ENCODE assay signal across 13 cellular contexts in the genomic region with DNA sequence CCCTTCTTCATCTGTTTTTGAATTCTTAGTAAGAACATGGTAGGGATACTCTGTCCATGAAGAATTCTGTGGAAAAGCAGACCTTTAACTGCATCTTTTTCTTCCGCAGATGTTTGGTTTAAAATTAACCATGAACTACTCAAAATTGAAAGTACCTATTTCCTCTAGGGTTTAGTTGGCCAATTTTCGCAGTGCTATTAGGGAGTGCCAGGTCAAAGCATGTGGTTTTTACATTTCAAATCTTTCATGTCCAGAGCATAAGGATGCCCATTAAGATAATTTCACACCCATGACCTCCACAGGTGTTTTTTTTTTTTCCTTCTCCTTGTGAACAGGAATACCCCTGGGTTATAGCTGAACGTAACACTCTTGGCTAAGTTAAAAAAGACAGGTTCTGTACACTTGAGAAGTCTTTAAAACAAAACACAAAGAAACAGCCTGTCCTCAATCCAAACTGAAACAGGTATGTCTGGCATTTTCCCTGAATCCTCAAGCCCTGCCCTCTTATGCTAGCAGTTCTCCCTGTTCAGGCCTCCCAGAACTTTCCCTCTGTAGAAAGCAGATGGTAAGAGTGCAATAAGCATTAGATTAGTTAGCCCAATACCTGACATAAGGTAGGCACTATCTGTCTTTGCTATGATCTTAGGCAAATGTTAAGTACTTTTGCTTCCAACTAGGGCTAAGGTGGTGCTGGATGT.
DNase-seq lines count a peak whose midpoint lies in the region; ATAC-seq and TF ChIP-seq lines count a peak whose summit lies in the region.
"Had no signal": no experiment of that assay in that cellular context is flagged by ENCODE, and none has a peak within 500 bp of the region (broad histone marks: within the 10 kb centered on the region; RNA-seq: fewer than 3 reads in every experiment).

No MANE protein-coding gene starts in this region.

- no peak overlapping the region for H2AFZ ChIP-seq in MM.1S (ENCODE audit: low read length)

- H3K36me3 Mint-ChIP-seq in nephron (ENCODE audit: low read depth): peaks cover 38% of the 10 kb centered on the region

- H3K4me3 ChIP-seq in GM12865 (ENCODE audit: low read depth, low read length): no peak overlapping the region
- H3K4me3 ChIP-seq in MM.1S (ENCODE audit: low read length): no peak overlapping the region

- H3K9me3 ChIP-seq in MM.1S (replicated peaks; ENCODE audit: insufficient read depth, low read length): no peaks in the 10 kb centered on the region

- TF ChIP-seq CTCF in GM12865 (IDR thresholded peaks at IDR 0.05; ENCODE audit: insufficient read depth, low read depth, low read length, missing control alignments) (no peak), MM.1S (IDR thresholded peaks at IDR 0.05; ENCODE audit: low read length) (no peak), nephron (IDR thresholded peaks at IDR 0.05; ENCODE audit: unreplicated experiment in 3 of 3) (no peak)

- H3K9me2 ChIP-seq in MM.1S (replicated peaks; ENCODE audit: insufficient read depth, low read length): no peaks in the 10 kb centered on the region

- no peaks in the 10 kb centered on the region for H3K27me3 ChIP-seq in MM.1S (replicated peaks; ENCODE audit: insufficient read depth, low read length)

- no peaks in the 10 kb centered on the region for H3K27me3 Mint-ChIP-seq in nephron (ENCODE audit: low read depth)
- H3K27me3 Mint-ChIP-seq: activated CD4-positive, alpha-beta memory T cell treated with anti-CD3 and anti-CD28 coated beads for 36 hours had no signal

- H3K9ac ChIP-seq in MM.1S (ENCODE audit: low read length): no peak overlapping the region; the same call in 1 of the 2 replicates

- no peaks in the 10 kb centered on the region for H3K9me3 Mint-ChIP-seq in nephron
- H3K9me3 Mint-ChIP-seq: activated CD4-positive, alpha-beta memory T cell treated with anti-CD3 and anti-CD28 coated beads for 36 hours had no signal

- H3K27ac ChIP-seq in MM.1S (ENCODE audit: low read length): peak overlapping the region; percentile 47; the same call in 1 of the 2 replicates

- peak; percentile 26 for DNase-seq in GM12865 (ENCODE audit: low read depth)
- peak; percentile 50 for DNase-seq in MM.1S
- DNase-seq in nucleus accumbens (lab: John Stamatoyannopoulos, UW): no peak
- DNase-seq in activated gamma-delta T cell treated with Interleukin-2 at 50 U/mL for 16 hours: no peak
- DNase-seq in NCI-H2196 treated with DMSO at 0.1 percent for 48 hours (lab: John Stamatoyannopoulos, UW; ENCODE audit: unreplicated experiment): no peak
- DNase-seq: activated CD4-positive, alpha-beta memory T cell treated with anti-CD3 and anti-CD28 coated beads for 36 hours; DMS 273 treated with DMSO at 0.1 percent for 48 hours; mammary epithelial cell; NCI-H2081; SHP77 treated with DMSO at 0.1 percent for 48 hours had no signal

- no peaks in the 10 kb centered on the region for H3K4me1 Mint-ChIP-seq in nephron

- peak overlapping the region in 2 of 3 experiments; percentile 23 to 44 for H3K27ac Mint-ChIP-seq in nephron
- H3K27ac Mint-ChIP-seq: activated CD4-positive, alpha-beta memory T cell treated with anti-CD3 and anti-CD28 coated beads for 36 hours had no signal

- no peaks in the 10 kb centered on the region for H3K36me3 ChIP-seq in MM.1S (replicated peaks; ENCODE audit: insufficient read depth, low read length)

- ATAC-seq in GM21381 (IDR thresholded peaks at IDR 0.05; ENCODE audit: unreplicated experiment): peak; percentile 50
- no peak for ATAC-seq in HG02610 (IDR thresholded peaks at IDR 0.05; ENCODE audit: unreplicated experiment)

- H3K4me2 ChIP-seq in MM.1S (ENCODE audit: low read depth, low read length): peak overlapping the region; percentile 50

- H4K20me1 ChIP-seq in MM.1S (ENCODE audit: insufficient read depth, low read length): no peaks in the 10 kb centered on the region

- peaks cover 20% of the 10 kb centered on the region for H3K79me2 ChIP-seq in MM.1S (ENCODE audit: low read length)

- H3K4me1 ChIP-seq in MM.1S (ENCODE audit: low read length): peaks cover 42% of the 10 kb centered on the region

- no peak overlapping the region for H3K4me3 Mint-ChIP-seq in nephron
- H3K4me3 Mint-ChIP-seq: activated CD4-positive, alpha-beta memory T cell treated with anti-CD3 and anti-CD28 coated beads for 36 hours had no signal

- H3F3A ChIP-seq in MM.1S (ENCODE audit: insufficient read depth, low read length): peaks cover 19% of the 10 kb centered on the region; the same call in 1 of the 2 replicates

Comparison
In these comparisons a context has a peak if more than half of its experiments do, and no peak if none do; other contexts are left out.
1. DNase-seq: peak in GM12865 (single experiment) and MM.1S (single experiment); none in nucleus accumbens (0 of 56), activated gamma-delta T cell treated with Interleukin-2 at 50 U/mL for 16 hours (single experiment) and NCI-H2196 treated with DMSO at 0.1 percent for 48 hours (single experiment).